1 cellular context compared by ENCODE assay signal in genomic region chr9:105318729-105319513, GRCh38.
A peak's percentile ranks its signal among the peaks of the same experiment; 100 is the strongest.
TF ChIP-seq lines count a peak whose summit lies in the region.

No MANE protein-coding gene starts in this region.

TF ChIP-seq in GM12878, 131 proteins besides CTCF, POLR2A, EP300 and RAD21 (continued from another document and continues in another):
- TF ChIP-seq E2F4 (IDR thresholded peaks at IDR 0.05; ENCODE audit: low read depth, low read length) (no peak), CREB1 (IDR thresholded peaks at IDR 0.05; ENCODE audit: low read depth) (no peak), SPI1 (IDR thresholded peaks at IDR 0.05; ENCODE audit: borderline replicate concordance, insufficient read depth, low read depth, low read length) (peak; percentile 95), SKIL (IDR thresholded peaks at IDR 0.05; ENCODE audit: low read depth, poor library complexity, severe bottlenecking) (no peak), CUX1 (IDR thresholded peaks at IDR 0.05; ENCODE audit: insufficient replicate concordance, low read depth, low read length) (peak; percentile 49), RELB (IDR thresholded peaks at IDR 0.05; ENCODE audit: low read depth) (peak; percentile 58; the same call in 1 of the 2 replicates), MTA2 (IDR thresholded peaks at IDR 0.05; ENCODE audit: low read depth) (peak; percentile 79), HCFC1 (IDR thresholded peaks at IDR 0.05; ENCODE audit: low read length) (no peak), ZNF687 (IDR thresholded peaks at IDR 0.05) (0 out of 2 replicates have a peak, but pooled peaks have one; percentile 19), SMAD5 (IDR thresholded peaks at IDR 0.05; ENCODE audit: low read depth) (no peak), NR2C2 (IDR thresholded peaks at IDR 0.05; ENCODE audit: borderline replicate concordance, control insufficient read depth, insufficient read length, low read depth) (no peak), HDAC2 (IDR thresholded peaks at IDR 0.05) (no peak), CHD2 (IDR thresholded peaks at IDR 0.05; ENCODE audit: borderline replicate concordance, low read depth, low read length) (no peak), SUPT20H (IDR thresholded peaks at IDR 0.05; ENCODE audit: borderline replicate concordance, control insufficient read depth, low read depth, low read length) (no peak), SMARCA5 (IDR thresholded peaks at IDR 0.05) (no peak), GABPA (IDR thresholded peaks at IDR 0.05; ENCODE audit: low read depth) (no peak), FOS (IDR thresholded peaks at IDR 0.05; ENCODE audit: borderline replicate concordance, extremely low read depth, insufficient read length) (no peak), MEF2A (IDR thresholded peaks at IDR 0.05; ENCODE audit: insufficient read depth, low read depth, low read length) (no peak), ZBTB11 (CRISPR knock-in tag; IDR thresholded peaks at IDR 0.05) (no peak), ELK1 (IDR thresholded peaks at IDR 0.05; ENCODE audit: low read depth, low read length) (no peak), SIN3A (IDR thresholded peaks at IDR 0.05; ENCODE audit: low read depth, low read length) (no peak), YBX1 (IDR thresholded peaks at IDR 0.05) (no peak), PRDM15 (CRISPR knock-in tag; IDR thresholded peaks at IDR 0.05) (no peak), NBN (IDR thresholded peaks at IDR 0.05) (peak; percentile 63), IRF5 (IDR thresholded peaks at IDR 0.05; ENCODE audit: borderline replicate concordance) (no peak), RUNX3 (IDR thresholded peaks at IDR 0.05; ENCODE audit: low read length) (no peak), JUND (IDR thresholded peaks at IDR 0.05; ENCODE audit: low read depth, low read length) (no peak), TCF12 (IDR thresholded peaks at IDR 0.05; ENCODE audit: low read depth, low read length) (no peak)
